ENCODE assay signal across 8 cellular contexts in genomic region chr5:141476132-141476909, GRCh38. TPM values are rescaled to one million over a fixed set of nuclear protein-coding genes. Genes with fewer than 3 reads are reported as not detected.
DNase-seq lines count a peak whose midpoint lies in the region; ATAC-seq and TF ChIP-seq lines count a peak whose summit lies in the region.

No MANE protein-coding gene starts in this region.

- peaks cover 35% of the 10 kb centered on the region for H3K4me1 ChIP-seq in A673 (ENCODE audit: insufficient read depth, low read length, poor library complexity, severe bottlenecking)

- peak; percentile 85 for DNase-seq in A673 (ENCODE audit: low spot score)
- peak; percentile 51 for DNase-seq in GM12865 (ENCODE audit: low read depth)
- DNase-seq in NCI-H526 treated with DMSO at 0.1 percent for 48 hours (lab: John Stamatoyannopoulos, UW): peak; percentile 56
- peak in 18 of 61 donors; percentile 40 to 69 (median 52) for DNase-seq in caudate nucleus (lab: John Stamatoyannopoulos, UW)
- DNase-seq in kidney glomerular epithelial cell (lab: John Stamatoyannopoulos, UW): peak; percentile 61
- no peak for DNase-seq in pons (ENCODE audit: low spot score)

- CTCF ChIA-PET in A673 (lab: Charles Lee): interaction anchor here (1.0 to 2.3 kb wide), 5 partner anchors 20 to 88 kb away, joined by 3 to 13 read pairs (median 5); no protein-coding TSS in a partner anchor

- H3K27ac Mint-ChIP-seq in stimulated activated naive CD8-positive, alpha-beta T cell treated with anti-CD3 and anti-CD28 coated beads, Interleukin-15, Interleukin-2, amounts not matched to agents 100 ng/mL and 50 ng/mL, for 24 hours: no peak overlapping the region

- POLR2A ChIA-PET in A673 (lab: Charles Lee; ENCODE audit: low non-redundant PET): no interaction called here

- intact Hi-C loops in A673 (cut with micrococcal nuclease; ENCODE audit: unreplicated experiment): loop anchor here (2.0 to 5.0 kb wide), 3 partner anchors 18 to 80 kb away; no protein-coding TSS in a partner anchor

- peak overlapping the region; percentile 89 for H3K27ac ChIP-seq in A673 (ENCODE audit: low read depth, low read length, poor library complexity, severe bottlenecking)
- H3K27ac ChIP-seq in caudate nucleus (ENCODE audit: low read depth, low read length): peak overlapping the region; percentile 83

- TF ChIP-seq CTCF in A673 (conservative IDR thresholded peaks at IDR 0.05; ENCODE audit: low read depth, low read length) (no peak), GM12865 (IDR thresholded peaks at IDR 0.05; ENCODE audit: insufficient read depth, low read depth, low read length, missing control alignments) (no peak)

- no peaks in the 10 kb centered on the region for H3K27me3 ChIP-seq in A673 (replicated peaks; ENCODE audit: insufficient read depth, low read depth, low read length, poor library complexity)

- TSS peak; percentile 72 for BruUV-seq in A673 (replicated peaks; lab: Mats Ljungman, UMichigan)

- peak overlapping the region; percentile 80 for H3K4me3 ChIP-seq in A673 (ENCODE audit: low read depth, low read length, poor library complexity, severe bottlenecking)
- H3K4me3 ChIP-seq in GM12865 (ENCODE audit: low read depth, low read length): peak overlapping the region; percentile 90

- peak overlapping the region; percentile 86 for H3K4me3 Mint-ChIP-seq in stimulated activated naive CD8-positive, alpha-beta T cell treated with anti-CD3 and anti-CD28 coated beads, Interleukin-15, Interleukin-2, amounts not matched to agents 100 ng/mL and 50 ng/mL, for 24 hours

- no peaks in the 10 kb centered on the region for H3K9me3 Mint-ChIP-seq in stimulated activated naive CD8-positive, alpha-beta T cell treated with anti-CD3 and anti-CD28 coated beads, Interleukin-15, Interleukin-2, amounts not matched to agents 100 ng/mL and 50 ng/mL, for 24 hours

- H3K4me1 Mint-ChIP-seq in stimulated activated naive CD8-positive, alpha-beta T cell treated with anti-CD3 and anti-CD28 coated beads, Interleukin-15, Interleukin-2, amounts not matched to agents 100 ng/mL and 50 ng/mL, for 24 hours (ENCODE audit: low read depth): peaks cover 20% of the 10 kb centered on the region

- no peaks in the 10 kb centered on the region for H3K9me3 ChIP-seq in A673 (ENCODE audit: low read depth, low read length, poor library complexity, severe bottlenecking)

- H3K36me3 Mint-ChIP-seq in stimulated activated naive CD8-positive, alpha-beta T cell treated with anti-CD3 and anti-CD28 coated beads, Interleukin-15, Interleukin-2, amounts not matched to agents 100 ng/mL and 50 ng/mL, for 24 hours (ENCODE audit: low read depth): no peaks in the 10 kb centered on the region

- ATAC-seq in HG02938 (IDR thresholded peaks at IDR 0.05; ENCODE audit: unreplicated experiment): peak; percentile 25

- H3K36me3 ChIP-seq in A673 (ENCODE audit: insufficient read depth, low read length, poor library complexity, severe bottlenecking): no peaks in the 10 kb centered on the region

- H3K27me3 Mint-ChIP-seq in stimulated activated naive CD8-positive, alpha-beta T cell treated with anti-CD3 and anti-CD28 coated beads, Interleukin-15, Interleukin-2, amounts not matched to agents 100 ng/mL and 50 ng/mL, for 24 hours: peaks cover 62% of the 10 kb centered on the region

RNA-seq across cellular contexts. Expression of gene PCDHGC3, which starts 0.6 kb away (rescaled TPM):
- total RNA-seq in A673 (2021): 103 and 112 TPM in 2 replicates

RNA-seq across cellular contexts. Expression of gene PCDHGC4, which starts 8.5 kb away (rescaled TPM):
- 3.6 and 3.8 TPM in 2 replicates for total RNA-seq in A673 (2021)

RNA-seq across cellular contexts. Expression of gene PCDHGC5, which starts 12.6 kb away (rescaled TPM):
- 3.4 and 3.6 TPM in 2 replicates for total RNA-seq in A673 (2021)

RNA-seq across cellular contexts. Expression of gene PCDHGA12, which starts 46.0 kb away (rescaled TPM):
- total RNA-seq in A673 (2021): 3.5 and 3.6 TPM in 2 replicates

RNA-seq across cellular contexts. Expression of gene PCDHGA11, which starts 55.5 kb away (rescaled TPM):
- total RNA-seq in A673 (2021): 34.9 and 35.5 TPM in 2 replicates
